Comparison of ENCODE assay signal across 8 cellular contexts in genomic region chr2:86105252-86105968, GRCh38. TPM values are rescaled to one million over a fixed set of nuclear protein-coding genes. Genes with fewer than 3 reads are reported as not detected.
DNase-seq lines count a peak whose midpoint lies in the region; ATAC-seq and TF ChIP-seq lines count a peak whose summit lies in the region.

POLR1A (minus strand) TSS chr2:86105886; CDS start chr2:86105776, 110 bp downstream.

- peak within 1 kb of the TSS; percentile 87 to 91 (median 88) for H3K4me3 ChIP-seq in breast epithelium
- H3K4me3 ChIP-seq in iPS-20b (ENCODE audit: low read length) = peak within 1 kb of the TSS; percentile 95
- peak within 1 kb of the TSS; percentile 59 to 87 (median 65) for H3K4me3 ChIP-seq in skin epidermis

- TF ChIP-seq POLR2A in breast epithelium (IDR thresholded peaks at IDR 0.05) = no peak

- DNase-seq in A172 (ENCODE audit: low spot score) (peak; percentile 93), NCI-H2171 treated with DMSO at 0.1 percent for 48 hours (lab: John Stamatoyannopoulos, UW) (peak; percentile 96), breast epithelium (ENCODE audit: low spot score in 2 of 2) (peak; percentile 87 to 91)

- no peaks in the 10 kb centered on the region for H3K27me3 ChIP-seq in breast epithelium
- H3K27me3 ChIP-seq in iPS-20b (ENCODE audit: insufficient read depth, low read length) = no peaks in the 10 kb centered on the region

- ATAC-seq in GM18861 (IDR thresholded peaks at IDR 0.05; ENCODE audit: unreplicated experiment) (peak; percentile 44), HG03108 (IDR thresholded peaks at IDR 0.05; ENCODE audit: unreplicated experiment) (peak; percentile 73)

- TF ChIP-seq CTCF in VCaP (conservative IDR thresholded peaks at IDR 0.05) (no peak), breast epithelium (IDR thresholded peaks at IDR 0.05) (peak in 1 of 3 donors; percentile 32)

- intact Hi-C loops in breast epithelium (cut with DNase I; ENCODE audit: low total_unique reads) = no loop called here

- H3K4me1 ChIP-seq in breast epithelium = peaks cover 4 to 6% of the 10 kb centered on the region in 2 donors
- H3K4me1 ChIP-seq in iPS-20b (ENCODE audit: insufficient read depth, low read length) = no peaks in the 10 kb centered on the region

- H3K27ac ChIP-seq in VCaP (peak within 1 kb of the TSS; percentile 83), breast epithelium (peak within 1 kb of the TSS; percentile 85 to 87), iPS-20b (ENCODE audit: low read length) (peak within 1 kb of the TSS; percentile 59), skin epidermis (peak within 1 kb of the TSS; percentile 4 to 94 (median 86))

- H3K36me3 ChIP-seq in breast epithelium = no peaks in the 10 kb centered on the region
- H3K36me3 ChIP-seq in iPS-20b (ENCODE audit: insufficient read depth, low read depth, low read length) = peaks cover 64% of the 10 kb centered on the region

- H3K9me3 ChIP-seq in breast epithelium (no peaks in the 10 kb centered on the region), iPS-20b (ENCODE audit: insufficient read depth, low read depth, low read length) (no peaks in the 10 kb centered on the region)

- H3K9ac ChIP-seq in iPS-20b (ENCODE audit: low read depth, low read length) = peak within 1 kb of the TSS; percentile 96

RNA-seq across cellular contexts. Expression of gene POLR1A, which starts in this region (rescaled TPM):
- total RNA-seq in A172 (2014; rRNA removed; shearing (Covaris generic)) = 29.4 and 33.1 TPM in 2 replicates
- 10 to 100 TPM; 12.4 to 19.4 (median 13.1) TPM for total RNA-seq in breast epithelium

Comparison
In these comparisons a context has a peak if more than half of its experiments do, and no peak if none do; other contexts are left out.
1. Peak in every context shown above with its lines: DNase-seq, ATAC-seq, H3K4me3 ChIP-seq and H3K27ac ChIP-seq.